28 cellular contexts compared by ENCODE assay signal in the genomic region with DNA sequence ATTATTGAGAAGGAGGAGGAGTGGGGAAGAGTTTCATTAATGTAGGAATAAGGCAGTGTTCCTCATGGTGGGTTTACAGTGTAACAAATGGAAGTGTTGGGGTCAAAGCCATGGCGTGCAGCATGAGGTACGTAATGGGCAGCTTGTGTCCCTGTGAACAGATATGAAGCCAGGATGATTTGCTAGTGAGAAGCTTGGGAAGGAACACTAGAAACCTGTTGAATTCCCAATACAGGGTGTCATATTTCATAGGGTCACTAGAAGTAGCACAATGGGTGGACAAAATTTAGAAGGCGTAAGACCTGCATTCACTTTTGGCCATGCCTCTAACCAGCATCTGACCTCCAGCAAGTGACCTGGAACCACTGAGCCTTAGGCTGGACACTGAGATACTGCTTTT.
"Had no signal": no experiment of that assay in that cellular context is flagged by ENCODE, and none has a peak within 500 bp of the region (broad histone marks: within the 10 kb centered on the region; RNA-seq: fewer than 3 reads in every experiment).

No MANE protein-coding gene starts in this region.

- H3K36me3 ChIP-seq: thyroid gland, uterus had no signal

- H3K27me3 Mint-ChIP-seq: stimulated activated naive B cell treated with anti-CD40 and anti-IgM and Interleukin-4, amounts not matched to agents 10 μg/mL and 1 μg/mL and 100 μg/mL, for 72 hours; stimulated activated naive CD8-positive, alpha-beta T cell treated with anti-CD3 and anti-CD28 coated beads, Interleukin-15, amount 100 ng/mL, for 72 hours; stimulated activated naive CD8-positive, alpha-beta T cell treated with anti-CD3 and anti-CD28 coated beads, Interleukin-15, Interleukin-2, amounts not matched to agents 100 ng/mL and 50 ng/mL, for 24 hours; type B pancreatic cell had no signal

- H3K4me3 ChIP-seq: stomach, suprapubic skin, testis, thoracic aorta, thyroid gland, tibial artery, tibial nerve, transverse colon, upper lobe of left lung, upper lobe of right lung, uterus, vagina had no signal

- H3K4me3 Mint-ChIP-seq: stimulated activated effector memory CD8-positive, alpha-beta T cell treated with anti-CD3 and anti-CD28 coated beads, Interleukin-12 subunit alpha, Interleukin-12 subunit beta, amount 100 ng/mL, for 72 hours; stimulated activated memory B cell treated with anti-CD40 and anti-IgM and Interleukin-4, amounts not matched to agents 10 μg/mL and 1 μg/mL and 100 μg/mL, for 72 hours; stimulated activated naive B cell treated with anti-CD40 and anti-IgM and Interleukin-4, amounts not matched to agents 10 μg/mL and 1 μg/mL and 100 μg/mL, for 72 hours; stimulated activated naive CD8-positive, alpha-beta T cell treated with anti-CD3 and anti-CD28 coated beads, Interleukin-15, amount 100 ng/mL, for 72 hours; stimulated activated naive CD8-positive, alpha-beta T cell treated with anti-CD3 and anti-CD28 coated beads, Interleukin-15, Interleukin-2, amounts not matched to agents 100 ng/mL and 50 ng/mL, for 24 hours; type B pancreatic cell had no signal

- H3K9me3 Mint-ChIP-seq: stimulated activated effector memory CD8-positive, alpha-beta T cell treated with anti-CD3 and anti-CD28 coated beads, Interleukin-12 subunit alpha, Interleukin-12 subunit beta, amount 100 ng/mL, for 72 hours; stimulated activated memory B cell treated with anti-CD40 and anti-IgM and Interleukin-4, amounts not matched to agents 10 μg/mL and 1 μg/mL and 100 μg/mL, for 72 hours; stimulated activated naive B cell treated with anti-CD40 and anti-IgM and Interleukin-4, amounts not matched to agents 10 μg/mL and 1 μg/mL and 100 μg/mL, for 72 hours; stimulated activated naive CD8-positive, alpha-beta T cell treated with anti-CD3 and anti-CD28 coated beads, Interleukin-15, amount 100 ng/mL, for 72 hours; stimulated activated naive CD8-positive, alpha-beta T cell treated with anti-CD3 and anti-CD28 coated beads, Interleukin-15, Interleukin-2, amounts not matched to agents 100 ng/mL and 50 ng/mL, for 24 hours; type B pancreatic cell had no signal

- H3K4me1 Mint-ChIP-seq: stimulated activated memory B cell treated with anti-CD40 and anti-IgM and Interleukin-4, amounts not matched to agents 10 μg/mL and 1 μg/mL and 100 μg/mL, for 72 hours had no signal

- H3K27me3 ChIP-seq: stomach, suprapubic skin, testis, thyroid gland, tibial artery, tibial nerve, transverse colon, upper lobe of left lung, upper lobe of right lung, uterus, vagina had no signal

- ATAC-seq: stimulated activated effector memory CD8-positive, alpha-beta T cell treated with anti-CD3 and anti-CD28 coated beads, Interleukin-12 subunit alpha, Interleukin-12 subunit beta, amount 100 ng/mL, for 72 hours; stimulated activated memory B cell treated with anti-CD40 and anti-IgM and Interleukin-4, amounts not matched to agents 10 μg/mL and 1 μg/mL and 100 μg/mL, for 72 hours; stimulated activated naive B cell treated with anti-CD40 and anti-IgM and Interleukin-4, amounts not matched to agents 10 μg/mL and 1 μg/mL and 100 μg/mL, for 72 hours; stimulated activated naive CD8-positive, alpha-beta T cell treated with anti-CD3 and anti-CD28 coated beads, Interleukin-15, amount 100 ng/mL, for 72 hours; stimulated activated naive CD8-positive, alpha-beta T cell treated with anti-CD3 and anti-CD28 coated beads, Interleukin-15, Interleukin-2, amounts not matched to agents 100 U/mL and 50 U/mL, for 24 hours; upper lobe of right lung had no signal

- H3K9me3 ChIP-seq: stomach, suprapubic skin, testis, thoracic aorta, thyroid gland, tibial artery, tibial nerve, transverse colon, upper lobe of left lung, upper lobe of right lung, uterus, vagina had no signal

- H3K4me1 ChIP-seq: thyroid gland, uterus had no signal

- DNase-seq: stimulated activated CD4-positive, alpha-beta T cell treated with anti-CD3 and anti-CD28 coated beads, Interleukin-2, amount 100 ng/mL, for 48 hours; stimulated activated CD4-positive, alpha-beta T cell treated with anti-CD3 and anti-CD28 coated beads, Interleukin-4, amount 100 ng/mL, for 1 hour; stimulated activated CD4-positive, alpha-beta T cell treated with anti-CD3 and anti-CD28 coated beads, Interleukin-4, amount 100 ng/mL, for 24 hours; stimulated activated CD4-positive, alpha-beta T cell treated with anti-CD3 and anti-CD28 coated beads, Interleukin-4, amount 100 ng/mL, for 4 hours; stimulated activated CD8-positive, alpha-beta memory T cell treated with anti-CD3 and anti-CD28 coated beads, Interleukin-4, amount 100 ng/mL, for 48 hours; stimulated activated naive B cell treated with anti-CD40 and anti-IgM and Interleukin-4, amounts not matched to agents 10 μg/mL and 1 μg/mL and 100 μg/mL, for 72 hours; stimulated activated naive CD4-positive, alpha-beta T cell; stimulated activated naive CD4-positive, alpha-beta T cell treated with Interleukin-2 at 50 U/mL for 16 hours; stimulated activated naive CD8-positive, alpha-beta T cell treated with anti-CD3 and anti-CD28 coated beads, Interleukin-15, amount 100 ng/mL, for 72 hours; stimulated activated naive CD8-positive, alpha-beta T cell treated with anti-CD3 and anti-CD28 coated beads, Interleukin-15, Interleukin-2, amounts not matched to agents 100 U/mL and 50 U/mL, for 24 hours; stomach; substantia nigra; testis; thyroid gland; tibial artery; transverse colon; trophoblast cell; upper lobe of right lung; uterus had no signal

- H3K27ac ChIP-seq: stomach, suprapubic skin, testis, thoracic aorta, thyroid gland, tibial artery, tibial nerve, transverse colon, upper lobe of left lung, upper lobe of right lung, uterus, vagina had no signal

- H3K27ac Mint-ChIP-seq: stimulated activated effector memory CD8-positive, alpha-beta T cell treated with anti-CD3 and anti-CD28 coated beads, Interleukin-12 subunit alpha, Interleukin-12 subunit beta, amount 100 ng/mL, for 72 hours; stimulated activated memory B cell treated with anti-CD40 and anti-IgM and Interleukin-4, amounts not matched to agents 10 μg/mL and 1 μg/mL and 100 μg/mL, for 72 hours; stimulated activated naive B cell treated with anti-CD40 and anti-IgM and Interleukin-4, amounts not matched to agents 10 μg/mL and 1 μg/mL and 100 μg/mL, for 72 hours; stimulated activated naive CD8-positive, alpha-beta T cell treated with anti-CD3 and anti-CD28 coated beads, Interleukin-15, Interleukin-2, amounts not matched to agents 100 ng/mL and 50 ng/mL, for 24 hours; type B pancreatic cell had no signal
